In the genomic region with DNA sequence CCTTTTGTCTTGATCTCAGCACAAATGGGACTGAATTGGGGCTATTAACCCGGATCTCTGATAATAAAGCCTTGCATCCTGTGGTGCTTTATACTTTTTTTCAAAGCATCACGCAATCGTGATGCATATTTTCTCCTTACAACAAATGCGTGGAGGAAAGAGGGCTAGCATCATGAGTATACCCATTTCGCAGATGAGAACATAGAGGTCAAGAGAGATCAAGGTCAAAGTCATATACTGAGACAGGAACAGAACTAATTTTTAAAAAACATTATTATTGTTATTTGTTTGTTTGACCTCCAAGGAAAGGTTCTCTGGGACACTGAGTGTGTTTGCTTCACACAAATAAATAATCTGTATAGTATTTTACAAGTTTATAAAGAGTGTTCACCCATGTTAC, we compare ENCODE assay signal across 29 cellular contexts.
"Had no signal": no experiment of that assay in that cellular context is flagged by ENCODE, and none has a peak within 500 bp of the region (broad histone marks: within the 10 kb centered on the region; RNA-seq: fewer than 3 reads in every experiment).

No MANE protein-coding gene starts in this region.

- H3K9ac ChIP-seq: SK-N-SH had no signal

- H3K27ac Mint-ChIP-seq: activated CD4-positive, alpha-beta memory T cell treated with anti-CD3 and anti-CD28 coated beads, Interleukin-2, amount 10 ng/mL, durations not matched to agents 7 days and 5 days; activated CD8-positive, alpha-beta memory T cell treated with anti-CD3 and anti-CD28 coated beads, Interleukin-2, amount 10 ng/mL, durations not matched to agents 7 days and 5 days; activated naive CD4-positive, alpha-beta T cell treated with anti-CD3 and anti-CD28 coated beads, Interleukin-2, amount 10 ng/mL, durations not matched to agents 7 days and 5 days; activated naive CD8-positive, alpha-beta T cell; activated naive CD8-positive, alpha-beta T cell treated with anti-CD3 and anti-CD28 coated beads, Interleukin-2, amount 50 U/mL, for 24 hours; T-helper 1 cell treated with Interleukin-12 subunit alpha and Interleukin-12 subunit beta and Interleukin-4 antibody, amounts not matched to agents 30 μg/mL and 1 μg/mL, for 36 hours; T-helper 2 cell treated with Interferon-gamma antibody and Interleukin-4, amounts not matched to agents 5 μg/mL and 100 μg/mL, for 36 hours had no signal

- H3K36me3 Mint-ChIP-seq: activated CD8-positive, alpha-beta memory T cell treated with anti-CD3 and anti-CD28 coated beads, Interleukin-2, amount 10 ng/mL, durations not matched to agents 7 days and 5 days; activated naive CD4-positive, alpha-beta T cell treated with anti-CD3 and anti-CD28 coated beads, Interleukin-2, amount 10 ng/mL, durations not matched to agents 7 days and 5 days; activated naive CD8-positive, alpha-beta T cell had no signal

- DNase-seq: activated CD4-positive, alpha-beta memory T cell treated with anti-CD3 and anti-CD28 coated beads, Interleukin-2, amount 10 ng/mL, durations not matched to agents 7 days and 5 days; activated CD4-positive, alpha-beta T cell treated with anti-CD3 and anti-CD28 coated beads for 1 hour; activated CD4-positive, alpha-beta T cell treated with anti-CD3 and anti-CD28 coated beads for 48 hours; activated CD4-positive, CD25-positive, alpha-beta regulatory T cell; activated CD8-positive, alpha-beta memory T cell treated with anti-CD3 and anti-CD28 coated beads for 24 hours; activated CD8-positive, alpha-beta memory T cell treated with anti-CD3 and anti-CD28 coated beads, Interleukin-2, amount 10 ng/mL, durations not matched to agents 7 days and 5 days; activated CD8-positive, alpha-beta memory T cell treated with anti-CD3 and anti-CD28 coated beads, Interleukin-2, amount 50 U/mL, for 48 hours; activated effector memory CD4-positive, alpha-beta T cell treated with Interleukin-2 at 50 U/mL for 16 hours; activated naive CD4-positive, alpha-beta T cell treated with anti-CD3 and anti-CD28 coated beads, Interleukin-2, amount 10 ng/mL, durations not matched to agents 7 days and 5 days; activated naive CD8-positive, alpha-beta T cell treated with anti-CD3 and anti-CD28 coated beads, Interleukin-2, amount 50 U/mL, for 24 hours; activated T-cell treated with anti-CD3 and anti-CD28 coated beads, Interleukin-2, amount 50 U/mL, for 48 hours; Kasumi-1; MG63; NCI-H1048; NCI-H1105 treated with DMSO at 0.1 percent for 48 hours; NCI-H1436; NCI-H187; NCI-H2081; NCI-H446 treated with DMSO at 0.1 percent for 48 hours; NCI-H524; NCI-H69; SHP77; SK-N-SH had no signal

- H3K36me3 ChIP-seq: cardiac muscle cell, MG63, SJSA1 had no signal

- H3K9me2 ChIP-seq: SK-N-SH had no signal

- H3K27ac ChIP-seq: cardiac muscle cell, SJSA1 had no signal

- H3K9me3 Mint-ChIP-seq: activated CD4-positive, alpha-beta memory T cell treated with anti-CD3 and anti-CD28 coated beads, Interleukin-2, amount 10 ng/mL, durations not matched to agents 7 days and 5 days; activated naive CD4-positive, alpha-beta T cell treated with anti-CD3 and anti-CD28 coated beads, Interleukin-2, amount 10 ng/mL, durations not matched to agents 7 days and 5 days; activated naive CD8-positive, alpha-beta T cell treated with anti-CD3 and anti-CD28 coated beads, Interleukin-2, amount 50 U/mL, for 24 hours; T-helper 1 cell treated with Interleukin-12 subunit alpha and Interleukin-12 subunit beta and Interleukin-4 antibody, amounts not matched to agents 30 μg/mL and 1 μg/mL, for 36 hours; T-helper 2 cell treated with Interferon-gamma antibody and Interleukin-4, amounts not matched to agents 5 μg/mL and 100 μg/mL, for 36 hours had no signal

- H3K4me3 ChIP-seq: cardiac muscle cell, MG63, SJSA1 had no signal

- H3K4me1 Mint-ChIP-seq: activated CD4-positive, alpha-beta memory T cell treated with anti-CD3 and anti-CD28 coated beads, Interleukin-2, amount 10 ng/mL, durations not matched to agents 7 days and 5 days; activated CD8-positive, alpha-beta memory T cell treated with anti-CD3 and anti-CD28 coated beads, Interleukin-2, amount 10 ng/mL, durations not matched to agents 7 days and 5 days; activated naive CD4-positive, alpha-beta T cell treated with anti-CD3 and anti-CD28 coated beads, Interleukin-2, amount 10 ng/mL, durations not matched to agents 7 days and 5 days; activated naive CD8-positive, alpha-beta T cell treated with anti-CD3 and anti-CD28 coated beads, Interleukin-2, amount 50 U/mL, for 24 hours had no signal

- H3K27me3 ChIP-seq: MG63, SJSA1 had no signal

- ATAC-seq: activated CD8-positive, alpha-beta memory T cell treated with anti-CD3 and anti-CD28 coated beads, Interleukin-2, amount 10 ng/mL, durations not matched to agents 7 days and 5 days; activated naive CD8-positive, alpha-beta T cell treated with anti-CD3 and anti-CD28 coated beads, Interleukin-2, amount 50 U/mL, for 24 hours; Panc1 had no signal

- H3K4me3 Mint-ChIP-seq: activated CD4-positive, alpha-beta memory T cell treated with anti-CD3 and anti-CD28 coated beads, Interleukin-2, amount 10 ng/mL, durations not matched to agents 7 days and 5 days; activated CD8-positive, alpha-beta memory T cell treated with anti-CD3 and anti-CD28 coated beads, Interleukin-2, amount 10 ng/mL, durations not matched to agents 7 days and 5 days; activated naive CD4-positive, alpha-beta T cell treated with anti-CD3 and anti-CD28 coated beads, Interleukin-2, amount 10 ng/mL, durations not matched to agents 7 days and 5 days; activated naive CD8-positive, alpha-beta T cell; activated naive CD8-positive, alpha-beta T cell treated with anti-CD3 and anti-CD28 coated beads, Interleukin-2, amount 50 U/mL, for 24 hours; T-helper 1 cell treated with Interleukin-12 subunit alpha and Interleukin-12 subunit beta and Interleukin-4 antibody, amounts not matched to agents 30 μg/mL and 1 μg/mL, for 36 hours; T-helper 2 cell treated with Interferon-gamma antibody and Interleukin-4, amounts not matched to agents 5 μg/mL and 100 μg/mL, for 36 hours had no signal

- H3K9me3 ChIP-seq: MG63, SJSA1, SK-N-SH had no signal
